ENCODE assay signal across 9 cellular contexts in the genomic region with DNA sequence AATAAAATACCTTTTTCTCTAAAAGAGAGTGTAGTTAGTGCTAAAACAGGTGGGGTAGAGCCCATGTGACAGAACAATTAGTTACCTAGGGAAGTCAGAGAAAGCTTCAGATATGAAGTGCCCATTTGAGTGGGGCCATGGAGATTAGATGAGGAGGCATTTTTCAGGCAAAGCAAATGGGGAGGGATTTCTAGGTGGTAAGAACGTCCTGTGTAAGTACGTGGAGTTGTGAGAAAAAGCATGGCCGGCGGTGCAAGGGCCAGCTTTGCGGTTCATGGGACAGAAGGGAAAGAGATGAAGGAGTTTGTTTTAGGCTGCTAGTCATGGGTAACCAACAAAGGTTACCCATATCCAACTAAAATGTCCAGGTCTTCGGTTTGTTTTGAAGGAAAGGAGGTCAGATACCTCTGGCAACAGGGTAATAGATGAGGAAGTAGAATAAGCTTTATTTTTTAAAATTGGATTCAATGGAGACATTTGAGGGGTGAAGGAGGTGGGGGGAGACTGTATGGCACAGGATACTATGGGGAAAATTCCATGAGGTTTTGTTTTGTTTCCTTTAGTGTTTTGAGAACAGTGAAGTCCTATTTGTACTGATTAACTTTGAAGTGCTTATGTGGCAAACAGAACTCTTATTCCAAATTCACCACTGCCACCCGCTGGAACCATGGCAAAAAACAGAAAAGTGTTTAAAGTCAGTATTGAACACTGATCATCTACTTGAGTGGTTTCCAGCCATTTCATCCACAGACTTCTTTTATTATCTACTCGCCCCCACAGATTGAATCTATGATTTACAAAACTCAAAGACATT. TPM values are rescaled to one million over a fixed set of nuclear protein-coding genes. Genes with fewer than 3 reads are reported as not detected.
DNase-seq lines count a peak whose midpoint lies in the region; ATAC-seq and TF ChIP-seq lines count a peak whose summit lies in the region.
"Had no signal": no experiment of that assay in that cellular context is flagged by ENCODE, and none has a peak within 500 bp of the region (broad histone marks: within the 10 kb centered on the region; RNA-seq: fewer than 3 reads in every experiment).

No MANE protein-coding gene starts in this region.

- POLR2A ChIA-PET in activated CD4-positive, alpha-beta memory T cell treated with anti-CD3 and anti-CD28 coated beads for 36 hours (lab: Charles Lee), result no interaction called here
- POLR2A ChIA-PET in activated CD4-positive, alpha-beta memory T cell treated with anti-CD3 and anti-CD28 coated beads, Interleukin-2, amount 10 ng/mL, durations not matched to agents 7 days and 5 days (lab: Charles Lee), result no interaction called here

- H3K9me3 Mint-ChIP-seq in activated CD4-positive, alpha-beta memory T cell treated with anti-CD3 and anti-CD28 coated beads for 36 hours, result no peaks in the 10 kb centered on the region
- H3K9me3 Mint-ChIP-seq in activated CD4-positive, alpha-beta memory T cell treated with anti-CD3 and anti-CD28 coated beads, Interleukin-2, amount 10 ng/mL, durations not matched to agents 7 days and 5 days, result no peaks in the 10 kb centered on the region
- H3K9me3 Mint-ChIP-seq in stimulated activated naive CD8-positive, alpha-beta T cell treated with anti-CD3 and anti-CD28 coated beads, Interleukin-15, amount 100 ng/mL, for 72 hours, result no peaks in the 10 kb centered on the region

- H3K4me3 ChIP-seq in thyroid gland (replicated peaks in 1 of 3) (peak overlapping the region in 1 of 3 donors; percentile 3), esophagus muscularis mucosa (no peak overlapping the region)
- H3K4me3 ChIP-seq: Peyer's patch had no signal

- H3K27me3 Mint-ChIP-seq in activated CD4-positive, alpha-beta memory T cell treated with anti-CD3 and anti-CD28 coated beads for 36 hours, result peaks cover 5% of the 10 kb centered on the region
- H3K27me3 Mint-ChIP-seq in activated CD4-positive, alpha-beta memory T cell treated with anti-CD3 and anti-CD28 coated beads, Interleukin-2, amount 10 ng/mL, durations not matched to agents 7 days and 5 days, result peaks cover 23% of the 10 kb centered on the region
- peaks cover 23% of the 10 kb centered on the region for H3K27me3 Mint-ChIP-seq in stimulated activated naive CD8-positive, alpha-beta T cell treated with anti-CD3 and anti-CD28 coated beads, Interleukin-15, amount 100 ng/mL, for 72 hours

- peak; percentile 27 for DNase-seq in activated CD4-positive, alpha-beta memory T cell treated with anti-CD3 and anti-CD28 coated beads for 36 hours
- DNase-seq in activated CD4-positive, alpha-beta memory T cell treated with anti-CD3 and anti-CD28 coated beads, Interleukin-2, amount 10 ng/mL, durations not matched to agents 7 days and 5 days, result no peak
- DNase-seq in NCI-H226 (peak; percentile 9), fibroblast of gingiva (ENCODE audit: low read depth) (peak; percentile 30), thyroid gland (peak; percentile 42 to 59), esophagus muscularis mucosa (ENCODE audit: extremely low spot score) (no peak), SK-N-DZ (ENCODE audit: low spot score) (no peak)
- no peak for DNase-seq in stimulated activated naive CD8-positive, alpha-beta T cell treated with anti-CD3 and anti-CD28 coated beads, Interleukin-15, amount 100 ng/mL, for 72 hours
- DNase-seq: Peyer's patch had no signal

- peaks cover 0 to 6% of the 10 kb centered on the region in 2 donors for H3K4me1 ChIP-seq in thyroid gland
- H3K4me1 ChIP-seq in esophagus muscularis mucosa, result no peaks in the 10 kb centered on the region
- H3K4me1 ChIP-seq: Peyer's patch had no signal

- H3K36me3 Mint-ChIP-seq in activated CD4-positive, alpha-beta memory T cell treated with anti-CD3 and anti-CD28 coated beads for 36 hours, result no peaks in the 10 kb centered on the region
- no peaks in the 10 kb centered on the region for H3K36me3 Mint-ChIP-seq in activated CD4-positive, alpha-beta memory T cell treated with anti-CD3 and anti-CD28 coated beads, Interleukin-2, amount 10 ng/mL, durations not matched to agents 7 days and 5 days (ENCODE audit: low read depth)

- no peak for TF ChIP-seq POLR2A in thyroid gland (IDR thresholded peaks at IDR 0.05)
- no peak for TF ChIP-seq POLR2A in esophagus muscularis mucosa (IDR thresholded peaks at IDR 0.05; ENCODE audit: low read depth)

- H3K4me1 Mint-ChIP-seq in activated CD4-positive, alpha-beta memory T cell treated with anti-CD3 and anti-CD28 coated beads for 36 hours (ENCODE audit: low read depth), result peaks cover 7% of the 10 kb centered on the region
- H3K4me1 Mint-ChIP-seq in activated CD4-positive, alpha-beta memory T cell treated with anti-CD3 and anti-CD28 coated beads, Interleukin-2, amount 10 ng/mL, durations not matched to agents 7 days and 5 days, result peaks cover 13% of the 10 kb centered on the region
- H3K4me1 Mint-ChIP-seq in stimulated activated naive CD8-positive, alpha-beta T cell treated with anti-CD3 and anti-CD28 coated beads, Interleukin-15, amount 100 ng/mL, for 72 hours, result no peaks in the 10 kb centered on the region

- H3K27ac Mint-ChIP-seq in activated CD4-positive, alpha-beta memory T cell treated with anti-CD3 and anti-CD28 coated beads for 36 hours, result no peak overlapping the region
- H3K27ac Mint-ChIP-seq in activated CD4-positive, alpha-beta memory T cell treated with anti-CD3 and anti-CD28 coated beads, Interleukin-2, amount 10 ng/mL, durations not matched to agents 7 days and 5 days, result no peak overlapping the region
- H3K27ac Mint-ChIP-seq in stimulated activated naive CD8-positive, alpha-beta T cell treated with anti-CD3 and anti-CD28 coated beads, Interleukin-15, amount 100 ng/mL, for 72 hours, result no peak overlapping the region

- intact Hi-C loops in activated CD4-positive, alpha-beta memory T cell treated with anti-CD3 and anti-CD28 coated beads for 36 hours (cut with micrococcal nuclease), result no loop called here
- intact Hi-C loops in thyroid gland (cut with DNase I) (no loop called here), esophagus muscularis mucosa (cut with DNase I) (no loop called here)

- H3K27ac ChIP-seq in thyroid gland (peak overlapping the region; percentile 8 to 67 (median 41)), esophagus muscularis mucosa (replicated peaks in 1 of 4) (no peak overlapping the region)
- H3K27ac ChIP-seq: Peyer's patch had no signal

- CTCF ChIA-PET in activated CD4-positive, alpha-beta memory T cell treated with anti-CD3 and anti-CD28 coated beads for 36 hours (lab: Charles Lee), result no interaction called here
- CTCF ChIA-PET in activated CD4-positive, alpha-beta memory T cell treated with anti-CD3 and anti-CD28 coated beads, Interleukin-2, amount 10 ng/mL, durations not matched to agents 7 days and 5 days (lab: Charles Lee), result no interaction called here

- no peak for ATAC-seq in stimulated activated naive CD8-positive, alpha-beta T cell treated with anti-CD3 and anti-CD28 coated beads, Interleukin-15, amount 100 ng/mL, for 72 hours

- 19 to 23% methylated on average over 8 of the region's 8 CpGs for WGBS in thyroid gland, 2 donors
- 60% methylated on average over 8 of the region's 8 CpGs for WGBS in esophagus muscularis mucosa

- peak in 4 of 6 experiments; percentile 50 to 71 (median 53) for TF ChIP-seq CTCF in thyroid gland (IDR thresholded peaks at IDR 0.05)
- peak in 1 of 3 experiments; percentile 12 for TF ChIP-seq CTCF in esophagus muscularis mucosa (IDR thresholded peaks at IDR 0.05)

- H3K27me3 ChIP-seq in thyroid gland (no peaks in the 10 kb centered on the region), esophagus muscularis mucosa (peaks cover 0 to 6% (median 2%) of the 10 kb centered on the region in 4 donors)
- H3K27me3 ChIP-seq: Peyer's patch had no signal

- no peak overlapping the region for H3K4me3 Mint-ChIP-seq in activated CD4-positive, alpha-beta memory T cell treated with anti-CD3 and anti-CD28 coated beads for 36 hours
- no peak overlapping the region for H3K4me3 Mint-ChIP-seq in activated CD4-positive, alpha-beta memory T cell treated with anti-CD3 and anti-CD28 coated beads, Interleukin-2, amount 10 ng/mL, durations not matched to agents 7 days and 5 days
- no peak overlapping the region for H3K4me3 Mint-ChIP-seq in stimulated activated naive CD8-positive, alpha-beta T cell treated with anti-CD3 and anti-CD28 coated beads, Interleukin-15, amount 100 ng/mL, for 72 hours

- no peak for TF ChIP-seq EP300 in esophagus muscularis mucosa (IDR thresholded peaks at IDR 0.05)

- H3K36me3 ChIP-seq in thyroid gland, result no peaks in the 10 kb centered on the region
- H3K36me3 ChIP-seq in esophagus muscularis mucosa, result no peaks in the 10 kb centered on the region
- H3K36me3 ChIP-seq: Peyer's patch had no signal

- H3K9me3 ChIP-seq in thyroid gland (no peaks in the 10 kb centered on the region), esophagus muscularis mucosa (no peaks in the 10 kb centered on the region)
- H3K9me3 ChIP-seq: Peyer's patch had no signal

RNA-seq across cellular contexts. Expression of a gene that starts 10.0 kb away (rescaled TPM):
- total RNA-seq in activated CD4-positive, alpha-beta memory T cell treated with anti-CD3 and anti-CD28 coated beads for 36 hours, result 10 to 100 TPM; 45.4 to 46.0 TPM
- total RNA-seq in activated CD4-positive, alpha-beta memory T cell treated with anti-CD3 and anti-CD28 coated beads, Interleukin-2, amount 10 ng/mL, durations not matched to agents 7 days and 5 days, result 10 to 100 TPM; 32.0 to 33.1 TPM
- total RNA-seq in thyroid gland (10 to 100 TPM in 1 of 4 donors, 1 to 10 TPM in 3; 6.1 to 11.8 (median 8.3) TPM), esophagus muscularis mucosa (1 to 10 TPM; 5.6 to 9.6 (median 6.4) TPM)
- polyA plus RNA-seq in SK-N-DZ (2014; cell fraction: cytosol; rRNA removed), result 23.3 and 23.5 TPM in 2 replicates
- 17.9 and 23.2 TPM in 2 replicates for polyA plus RNA-seq in SK-N-DZ (2014; cell fraction: nucleus; rRNA removed)

RNA-seq across cellular contexts. Expression of a gene that starts 58.2 kb away (rescaled TPM):
- under 1 TPM in 1 of 2 experiments, not detected in 1; 0.29 TPM for total RNA-seq in activated CD4-positive, alpha-beta memory T cell treated with anti-CD3 and anti-CD28 coated beads for 36 hours
- total RNA-seq in activated CD4-positive, alpha-beta memory T cell treated with anti-CD3 and anti-CD28 coated beads, Interleukin-2, amount 10 ng/mL, durations not matched to agents 7 days and 5 days, result under 1 TPM; 0.25 to 0.63 TPM
- total RNA-seq in thyroid gland (10 to 100 TPM; 11.1 to 21.0 (median 16.1) TPM), esophagus muscularis mucosa (10 to 100 TPM; 46.7 to 73.1 (median 52.7) TPM)
- 0.14 TPM in 1 of 2 replicates, not detected in the other for polyA plus RNA-seq in SK-N-DZ (2014; cell fraction: cytosol; rRNA removed)
- polyA plus RNA-seq in SK-N-DZ (2014; cell fraction: nucleus; rRNA removed), result 0.19 TPM in 1 of 2 replicates, not detected in the other

Comparison
In these comparisons a context has a peak if more than half of its experiments do, and no peak if none do; other contexts are left out.
1. DNase-seq: peak in activated CD4-positive, alpha-beta memory T cell treated with anti-CD3 and anti-CD28 coated beads for 36 hours (single experiment), NCI-H226 (single experiment), fibroblast of gingiva (single experiment) and thyroid gland (2 of 2); none in activated CD4-positive, alpha-beta memory T cell treated with anti-CD3 and anti-CD28 coated beads, Interleukin-2, amount 10 ng/mL, durations not matched to agents 7 days and 5 days (single experiment), stimulated activated naive CD8-positive, alpha-beta T cell treated with anti-CD3 and anti-CD28 coated beads, Interleukin-15, amount 100 ng/mL, for 72 hours (0 of 2), esophagus muscularis mucosa (single experiment) and SK-N-DZ (single experiment).
2. H3K27ac ChIP-seq: peak in thyroid gland (3 of 3); none in esophagus muscularis mucosa (0 of 4).
3. RNA of a gene that starts 58.2 kb away (total RNA-seq): 46.7 to 73.1 TPM in esophagus muscularis mucosa and 11.1 to 21.0 TPM in thyroid gland; 0.25 to 0.63 TPM in activated CD4-positive, alpha-beta memory T cell treated with anti-CD3 and anti-CD28 coated beads, Interleukin-2, amount 10 ng/mL, durations not matched to agents 7 days and 5 days and 0.29 TPM in activated CD4-positive, alpha-beta memory T cell treated with anti-CD3 and anti-CD28 coated beads for 36 hours; every median in the first group is over 4 times any median in the second.